9 cellular contexts compared by ENCODE assay signal in genomic region chr11:81870066-81870412, GRCh38.
DNase-seq lines count a peak whose midpoint lies in the region; ATAC-seq, FAIRE-seq and TF ChIP-seq lines count a peak whose summit lies in the region.
"Had no signal": no experiment of that assay in that cellular context is flagged by ENCODE, and none has a peak within 500 bp of the region (broad histone marks: within the 10 kb centered on the region; RNA-seq: fewer than 3 reads in every experiment).

No MANE protein-coding gene starts in this region.

- no peak overlapping the region for H3K27ac Mint-ChIP-seq in astrocyte (ENCODE audit: unreplicated experiment)

- no peak overlapping the region for H3K9ac ChIP-seq in astrocyte (ENCODE audit: low read length)

- H3K79me2 ChIP-seq in astrocyte (ENCODE audit: insufficient read depth, low read length): no peaks in the 10 kb centered on the region

- H3K9me3 Mint-ChIP-seq in astrocyte (ENCODE audit: unreplicated experiment): no peaks in the 10 kb centered on the region

- H3K27me3 ChIP-seq in astrocyte (ENCODE audit: insufficient read depth, low read length) (peaks cover 3% of the 10 kb centered on the region), heart left ventricle (no peaks in the 10 kb centered on the region)
- H3K27me3 ChIP-seq: ovary had no signal

- no peaks in the 10 kb centered on the region for H3K36me3 Mint-ChIP-seq in astrocyte (ENCODE audit: low read depth, unreplicated experiment)

- H3K4me3 ChIP-seq in astrocyte (ENCODE audit: insufficient read depth, low read depth, low read length) (no peak overlapping the region), heart left ventricle (no peak overlapping the region)
- H3K4me3 ChIP-seq: HAP-1, ovary had no signal

- H3K4me1 Mint-ChIP-seq in astrocyte (ENCODE audit: low read depth, unreplicated experiment): peaks cover 15% of the 10 kb centered on the region

- WGBS in heart left ventricle, 4 donors: 28 to 50% (median 32%) methylated on average over 3 of the region's 3 CpGs

- peak overlapping the region; percentile 31 for H3K4me2 ChIP-seq in astrocyte (ENCODE audit: low read length)

- H3K27me3 Mint-ChIP-seq in astrocyte (ENCODE audit: low read depth, unreplicated experiment): peaks cover 6% of the 10 kb centered on the region

- ATAC-seq in GM18517 (IDR thresholded peaks at IDR 0.05; ENCODE audit: unreplicated experiment) (peak; percentile 67), HG03159 (IDR thresholded peaks at IDR 0.05; ENCODE audit: unreplicated experiment) (peak; percentile 58), left lobe of liver (no peak), heart left ventricle (no peak)

- peak; percentile 4 for DNase-seq in GM20000 (ENCODE audit: low spot score)
- no peak for DNase-seq in astrocyte (ENCODE audit: low read depth)
- DNase-seq in left lobe of liver (ENCODE audit: low spot score): no peak
- DNase-seq in NCI-H1417 treated with DMSO at 0.1 percent for 48 hours (lab: John Stamatoyannopoulos, UW): no peak
- no peak for DNase-seq in heart left ventricle
- DNase-seq: ovary had no signal

- H3K4me1 ChIP-seq in astrocyte (ENCODE audit: insufficient read depth, low read length): peaks cover 4% of the 10 kb centered on the region
- peaks cover 0 to 7% (median 0%) of the 10 kb centered on the region in 12 donors for H3K4me1 ChIP-seq in heart left ventricle
- H3K4me1 ChIP-seq: HAP-1 had no signal

- H3K9me3 ChIP-seq in astrocyte (ENCODE audit: insufficient read depth, low read depth, low read length): no peaks in the 10 kb centered on the region
- H3K9me3 ChIP-seq in heart left ventricle: no peaks in the 10 kb centered on the region
- H3K9me3 ChIP-seq: HAP-1, ovary had no signal

- H3K36me3 ChIP-seq in astrocyte (ENCODE audit: insufficient read depth, low read length) (no peaks in the 10 kb centered on the region), heart left ventricle (no peaks in the 10 kb centered on the region)
- H3K36me3 ChIP-seq: HAP-1, ovary had no signal

- FAIRE-seq in astrocyte (lab: Jason Lieb, UNC): no peak

- H2AFZ ChIP-seq in astrocyte (ENCODE audit: low read depth, low read length): no peak overlapping the region

- TF ChIP-seq POLR2A in heart left ventricle (IDR thresholded peaks at IDR 0.05): no peak

- intact Hi-C loops in heart left ventricle (cut with DNase I): no loop called here

- no peaks in the 10 kb centered on the region for H4K20me1 ChIP-seq in astrocyte (ENCODE audit: insufficient read depth, low read length)

- no peak overlapping the region for H3K4me3 Mint-ChIP-seq in astrocyte (ENCODE audit: unreplicated experiment)

- no peak for TF ChIP-seq CTCF in GM20000 (IDR thresholded peaks at IDR 0.05; ENCODE audit: extremely low read depth, missing control alignments)
- no peak for TF ChIP-seq CTCF in astrocyte (IDR thresholded peaks at IDR 0.05; ENCODE audit: insufficient read depth, low read depth, low read length)
- no peak for TF ChIP-seq CTCF in heart left ventricle (IDR thresholded peaks at IDR 0.05)

- no peak overlapping the region for H3K27ac ChIP-seq in astrocyte (ENCODE audit: low read depth, low read length)
- peak overlapping the region in 1 of 12 donors; percentile 66 for H3K27ac ChIP-seq in heart left ventricle
- H3K27ac ChIP-seq: ovary had no signal

Comparison
In these comparisons a context has a peak if more than half of its experiments do, and no peak if none do; other contexts are left out.
1. ATAC-seq: peak in GM18517 (single experiment) and HG03159 (single experiment); none in left lobe of liver (single experiment) and heart left ventricle (0 of 4).